In the genomic region with DNA sequence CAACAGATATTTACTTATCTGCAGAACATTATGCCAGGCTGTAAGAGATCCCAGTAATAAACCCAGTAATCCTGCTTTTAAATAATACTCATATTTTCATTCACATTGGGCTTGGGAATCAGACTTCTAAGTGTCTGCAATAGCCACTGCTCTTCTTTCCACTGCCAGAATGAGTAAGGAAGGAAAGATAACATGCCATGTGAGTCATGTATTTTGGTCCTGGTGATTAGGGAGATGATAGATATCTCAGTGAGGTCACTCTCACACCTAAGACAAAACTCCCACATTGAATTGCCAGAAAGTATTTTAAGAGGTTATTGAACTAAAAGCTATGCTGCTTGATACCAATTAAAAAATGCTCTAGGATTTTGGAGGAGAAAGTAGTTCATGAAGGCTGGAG, we compare ENCODE assay signal across 1 cellular context.
TF ChIP-seq lines count a peak whose summit lies in the region.

No MANE protein-coding gene starts in this region.

TF ChIP-seq in K562, 482 proteins besides CTCF, POLR2A, EP300 and RAD21 (continued from another document and continues in another):
- TF ChIP-seq IRF9 (tag; IDR thresholded peaks at IDR 0.05) (no peak), ZNF655 (CRISPR knock-in tag; IDR thresholded peaks at IDR 0.05) (no peak), SP2 (IDR thresholded peaks at IDR 0.05; ENCODE audit: extremely low read depth, low read depth, low read length, poor library complexity, severe bottlenecking) (no peak), SMARCA5 (IDR thresholded peaks at IDR 0.05) (no peak), POLR3A (IDR thresholded peaks at IDR 0.05; ENCODE audit: borderline replicate concordance, extremely low read depth, insufficient read depth, insufficient read length) (no peak), HDAC8 (tag; IDR thresholded peaks at IDR 0.05) (no peak), ATF2 (CRISPR knock-in tag; IDR thresholded peaks at IDR 0.05) (no peak), ZNF551 (CRISPR knock-in tag; IDR thresholded peaks at IDR 0.05) (no peak), NKRF (IDR thresholded peaks at IDR 0.05; ENCODE audit: borderline replicate concordance) (no peak), MYBL2 (IDR thresholded peaks at IDR 0.05; ENCODE audit: low read depth) (no peak), MYBL2 (CRISPR knock-in tag; IDR thresholded peaks at IDR 0.05; ENCODE audit: borderline replicate concordance) (no peak), PYGO2 (tag; IDR thresholded peaks at IDR 0.05) (no peak), TEAD4 (IDR thresholded peaks at IDR 0.05; ENCODE audit: low read length) (peak; percentile 82), TEAD4 (CRISPR knock-in tag; IDR thresholded peaks at IDR 0.05; ENCODE audit: borderline replicate concordance) (no peak), SIN3A (IDR thresholded peaks at IDR 0.05; ENCODE audit: borderline replicate concordance in 2 of 2, control insufficient read depth in 1 of 2, low read depth in 2 of 2, low read length in 2 of 2) (no peak), BCLAF1 (IDR thresholded peaks at IDR 0.05; ENCODE audit: borderline replicate concordance in 1 of 2, control insufficient read depth in 1 of 2, low read depth in 2 of 2, low read length in 1 of 2) (no peak), ZNF444 (CRISPR knock-in tag; IDR thresholded peaks at IDR 0.05) (no peak), HINFP (tag; conservative IDR thresholded peaks at IDR 0.05; ENCODE audit: low read depth) (no peak), ZNF12 (CRISPR knock-in tag; IDR thresholded peaks at IDR 0.05) (no peak), BACH1 (tag; IDR thresholded peaks at IDR 0.05) (no peak), RFX5 (IDR thresholded peaks at IDR 0.05; ENCODE audit: low read depth, low read length) (no peak), ZKSCAN3 (CRISPR knock-in tag; IDR thresholded peaks at IDR 0.05) (no peak), ZNF134 (CRISPR knock-in tag; conservative IDR thresholded peaks at IDR 0.05) (no peak), POLR2G (IDR thresholded peaks at IDR 0.05; ENCODE audit: low read depth, low read length) (no peak), MCM5 (IDR thresholded peaks at IDR 0.05; ENCODE audit: low read depth) (no peak), ZBTB17 (CRISPR knock-in tag; IDR thresholded peaks at IDR 0.05) (no peak), ARID3B (CRISPR knock-in tag; IDR thresholded peaks at IDR 0.05; ENCODE audit: borderline replicate concordance) (no peak), ZNF212 (CRISPR knock-in tag; IDR thresholded peaks at IDR 0.05) (no peak), SMARCE1 (IDR thresholded peaks at IDR 0.05) (peak; percentile 97), ZNF707 (CRISPR knock-in tag; conservative IDR thresholded peaks at IDR 0.05) (no peak), TCF7L2 (IDR thresholded peaks at IDR 0.05; ENCODE audit: low read depth, low read length) (no peak), KLF16 (IDR thresholded peaks at IDR 0.05) (no peak), PHF21A (IDR thresholded peaks at IDR 0.05; ENCODE audit: borderline replicate concordance, low read depth) (no peak), ZNF408 (CRISPR knock-in tag; IDR thresholded peaks at IDR 0.05; ENCODE audit: low read depth) (no peak), EWSR1 (IDR thresholded peaks at IDR 0.05; ENCODE audit: borderline replicate concordance, low read depth, partially characterized antibody) (no peak), MAX (CRISPR knock-in tag; IDR thresholded peaks at IDR 0.05) (no peak)
- TF ChIP-seq, protein P1, sequence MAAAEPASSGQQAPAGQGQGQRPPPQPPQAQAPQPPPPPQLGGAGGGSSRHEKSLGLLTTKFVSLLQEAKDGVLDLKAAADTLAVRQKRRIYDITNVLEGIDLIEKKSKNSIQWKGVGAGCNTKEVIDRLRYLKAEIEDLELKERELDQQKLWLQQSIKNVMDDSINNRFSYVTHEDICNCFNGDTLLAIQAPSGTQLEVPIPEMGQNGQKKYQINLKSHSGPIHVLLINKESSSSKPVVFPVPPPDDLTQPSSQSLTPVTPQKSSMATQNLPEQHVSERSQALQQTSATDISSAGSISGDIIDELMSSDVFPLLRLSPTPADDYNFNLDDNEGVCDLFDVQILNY (CRISPR knock-in tag; IDR thresholded peaks at IDR 0.05), result no peak
- TF ChIP-seq, protein P2, sequence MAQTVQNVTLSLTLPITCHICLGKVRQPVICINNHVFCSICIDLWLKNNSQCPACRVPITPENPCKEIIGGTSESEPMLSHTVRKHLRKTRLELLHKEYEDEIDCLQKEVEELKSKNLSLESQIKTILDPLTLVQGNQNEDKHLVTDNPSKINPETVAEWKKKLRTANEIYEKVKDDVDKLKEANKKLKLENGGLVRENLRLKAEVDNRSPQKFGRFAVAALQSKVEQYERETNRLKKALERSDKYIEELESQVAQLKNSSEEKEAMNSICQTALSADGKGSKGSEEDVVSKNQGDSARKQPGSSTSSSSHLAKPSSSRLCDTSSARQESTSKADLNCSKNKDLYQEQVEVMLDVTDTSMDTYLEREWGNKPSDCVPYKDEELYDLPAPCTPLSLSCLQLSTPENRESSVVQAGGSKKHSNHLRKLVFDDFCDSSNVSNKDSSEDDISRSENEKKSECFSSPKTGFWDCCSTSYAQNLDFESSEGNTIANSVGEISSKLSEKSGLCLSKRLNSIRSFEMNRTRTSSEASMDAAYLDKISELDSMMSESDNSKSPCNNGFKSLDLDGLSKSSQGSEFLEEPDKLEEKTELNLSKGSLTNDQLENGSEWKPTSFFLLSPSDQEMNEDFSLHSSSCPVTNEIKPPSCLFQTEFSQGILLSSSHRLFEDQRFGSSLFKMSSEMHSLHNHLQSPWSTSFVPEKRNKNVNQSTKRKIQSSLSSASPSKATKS (CRISPR knock-in tag; IDR thresholded peaks at IDR 0.05), result no peak
- TF ChIP-seq, protein P3, sequence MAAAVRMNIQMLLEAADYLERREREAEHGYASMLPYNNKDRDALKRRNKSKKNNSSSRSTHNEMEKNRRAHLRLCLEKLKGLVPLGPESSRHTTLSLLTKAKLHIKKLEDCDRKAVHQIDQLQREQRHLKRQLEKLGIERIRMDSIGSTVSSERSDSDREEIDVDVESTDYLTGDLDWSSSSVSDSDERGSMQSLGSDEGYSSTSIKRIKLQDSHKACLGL (CRISPR knock-in tag; IDR thresholded peaks at IDR 0.05; ENCODE audit: borderline replicate concordance, poor library complexity, severe bottlenecking), result no peak
- TF ChIP-seq, protein P4, sequence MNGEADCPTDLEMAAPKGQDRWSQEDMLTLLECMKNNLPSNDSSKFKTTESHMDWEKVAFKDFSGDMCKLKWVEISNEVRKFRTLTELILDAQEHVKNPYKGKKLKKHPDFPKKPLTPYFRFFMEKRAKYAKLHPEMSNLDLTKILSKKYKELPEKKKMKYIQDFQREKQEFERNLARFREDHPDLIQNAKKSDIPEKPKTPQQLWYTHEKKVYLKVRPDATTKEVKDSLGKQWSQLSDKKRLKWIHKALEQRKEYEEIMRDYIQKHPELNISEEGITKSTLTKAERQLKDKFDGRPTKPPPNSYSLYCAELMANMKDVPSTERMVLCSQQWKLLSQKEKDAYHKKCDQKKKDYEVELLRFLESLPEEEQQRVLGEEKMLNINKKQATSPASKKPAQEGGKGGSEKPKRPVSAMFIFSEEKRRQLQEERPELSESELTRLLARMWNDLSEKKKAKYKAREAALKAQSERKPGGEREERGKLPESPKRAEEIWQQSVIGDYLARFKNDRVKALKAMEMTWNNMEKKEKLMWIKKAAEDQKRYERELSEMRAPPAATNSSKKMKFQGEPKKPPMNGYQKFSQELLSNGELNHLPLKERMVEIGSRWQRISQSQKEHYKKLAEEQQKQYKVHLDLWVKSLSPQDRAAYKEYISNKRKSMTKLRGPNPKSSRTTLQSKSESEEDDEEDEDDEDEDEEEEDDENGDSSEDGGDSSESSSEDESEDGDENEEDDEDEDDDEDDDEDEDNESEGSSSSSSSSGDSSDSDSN (IDR thresholded peaks at IDR 0.05; ENCODE audit: borderline replicate concordance in 1 of 2, low read depth in 2 of 2, low read length in 2 of 2), result no peak
